23 cellular contexts compared by ENCODE assay signal in genomic region chr1:164802573-164803282, GRCh38.
DNase-seq lines count a peak whose midpoint lies in the region; ATAC-seq and TF ChIP-seq lines count a peak whose summit lies in the region.
"Had no signal": no experiment of that assay in that cellular context is flagged by ENCODE, and none has a peak within 500 bp of the region (broad histone marks: within the 10 kb centered on the region; RNA-seq: fewer than 3 reads in every experiment).

No MANE protein-coding gene starts in this region.

- H3K27me3 ChIP-seq in cardiac muscle cell (no peaks in the 10 kb centered on the region), gastroesophageal sphincter (no peaks in the 10 kb centered on the region), gastrocnemius medialis (no peaks in the 10 kb centered on the region)
- H3K27me3 ChIP-seq: hepatocyte, neutrophil had no signal

- TF ChIP-seq POLR2A in gastroesophageal sphincter (IDR thresholded peaks at IDR 0.05) (no peak), gastrocnemius medialis (IDR thresholded peaks at IDR 0.05) (no peak)

- 54 to 64% methylated on average over 5 of the region's 5 CpGs for WGBS in gastroesophageal sphincter (ENCODE audit: low coverage in 1 of 2), 2 donors

- TF ChIP-seq EP300 in gastroesophageal sphincter (IDR thresholded peaks at IDR 0.05), result no peak

- TF ChIP-seq CTCF in cardiac muscle cell (IDR thresholded peaks at IDR 0.05; ENCODE audit: low read depth, low read length) (no peak), gastroesophageal sphincter (IDR thresholded peaks at IDR 0.05) (no peak), gastrocnemius medialis (IDR thresholded peaks at IDR 0.05 in 4 of 5, conservative IDR thresholded peaks at IDR 0.05 in 1 of 5) (no peak)

- peak overlapping the region; percentile 45 for H3K27ac ChIP-seq in cardiac muscle cell
- peak overlapping the region; percentile 75 to 86 (median 80) for H3K27ac ChIP-seq in gastroesophageal sphincter
- peak overlapping the region; percentile 64 to 83 (median 81) for H3K27ac ChIP-seq in gastrocnemius medialis
- H3K27ac ChIP-seq: hepatocyte, neutrophil had no signal

- in situ Hi-C loops in gastrocnemius medialis (cut with MboI; ENCODE audit: low sequenced_read_pairs in 4 of 4), result no loop called here

- ATAC-seq in left ventricle myocardium superior, result no peak
- no peak for ATAC-seq in gastroesophageal sphincter
- ATAC-seq in gastrocnemius medialis, result peak in 1 of 2 donors; percentile 61
- ATAC-seq: SK-N-SH treated with all-trans-retinoic acid at 6 μM for 48 hours had no signal

- intact Hi-C loops in left ventricle myocardium superior (cut with micrococcal nuclease), result no loop called here
- intact Hi-C loops in gastrocnemius medialis (cut with DNase I; ENCODE audit: low total_unique reads), result no loop called here

- no peaks in the 10 kb centered on the region for H3K9me3 ChIP-seq in cardiac muscle cell (ENCODE audit: low read depth)
- no peaks in the 10 kb centered on the region for H3K9me3 ChIP-seq in gastroesophageal sphincter
- no peaks in the 10 kb centered on the region for H3K9me3 ChIP-seq in gastrocnemius medialis
- H3K9me3 ChIP-seq: HAP-1, neutrophil had no signal

- DNase-seq in cardiac muscle cell (ENCODE audit: low read depth in 1 of 2, low spot score in 1 of 2), result no peak
- DNase-seq in left ventricle myocardium superior, result no peak
- DNase-seq in gastrocnemius medialis, result no peak
- DNase-seq in SIG-M5 treated with dmso at 0.1 percent for 504 hours (lab: John Stamatoyannopoulos, UW; ENCODE audit: unreplicated experiment), result no peak
- DNase-seq in NCI-H146 (lab: John Stamatoyannopoulos, UW), result no peak
- DNase-seq in NCI-H1092 treated with DMSO at 0.1 percent for 48 hours (lab: John Stamatoyannopoulos, UW), result no peak
- DNase-seq in DMS 273 (lab: John Stamatoyannopoulos, UW; ENCODE audit: unreplicated experiment), result no peak
- DNase-seq: 8988T; activated CD4-positive, alpha-beta memory T cell treated with anti-CD3 and anti-CD28 coated beads for 36 hours; activated effector memory CD4-positive, alpha-beta T cell treated with anti-CD3 and anti-CD28 coated beads, Interleukin-2, amount 50 U/mL, for 16 hours; AML-193; KG1; NCI-H1694; NCI-H2171; RPMI8226; stimulated activated CD4-positive, alpha-beta T cell treated with anti-CD3 and anti-CD28 coated beads, Interleukin-15, amount 100 ng/mL, for 24 hours; stimulated activated CD8-positive, alpha-beta memory T cell treated with anti-CD3 and anti-CD28 coated beads, Interleukin-4, amount 100 ng/mL, for 48 hours; T-helper 9 cell had no signal

- peaks cover 18% of the 10 kb centered on the region for H3K4me1 ChIP-seq in cardiac muscle cell (ENCODE audit: low read depth)
- H3K4me1 ChIP-seq in gastroesophageal sphincter, result peaks cover 11 to 84% (median 22%) of the 10 kb centered on the region in 3 donors
- H3K4me1 ChIP-seq in gastrocnemius medialis, result peaks cover 54 to 70% of the 10 kb centered on the region in 2 donors

- H3K36me3 ChIP-seq in cardiac muscle cell, result peaks cover 36% of the 10 kb centered on the region
- peaks cover 0 to 27% of the 10 kb centered on the region in 2 donors for H3K36me3 ChIP-seq in gastroesophageal sphincter
- peaks cover 0 to 2% of the 10 kb centered on the region in 2 donors for H3K36me3 ChIP-seq in gastrocnemius medialis
- H3K36me3 ChIP-seq: HAP-1, neutrophil had no signal

- no peak overlapping the region for H3K4me3 ChIP-seq in cardiac muscle cell
- H3K4me3 ChIP-seq in gastroesophageal sphincter, result no peak overlapping the region
- peak overlapping the region in 1 of 4 donors; percentile 16 for H3K4me3 ChIP-seq in gastrocnemius medialis
- H3K4me3 ChIP-seq: HAP-1, hepatocyte had no signal
